ENCODE assay signal across 35 cellular contexts in the genomic region with DNA sequence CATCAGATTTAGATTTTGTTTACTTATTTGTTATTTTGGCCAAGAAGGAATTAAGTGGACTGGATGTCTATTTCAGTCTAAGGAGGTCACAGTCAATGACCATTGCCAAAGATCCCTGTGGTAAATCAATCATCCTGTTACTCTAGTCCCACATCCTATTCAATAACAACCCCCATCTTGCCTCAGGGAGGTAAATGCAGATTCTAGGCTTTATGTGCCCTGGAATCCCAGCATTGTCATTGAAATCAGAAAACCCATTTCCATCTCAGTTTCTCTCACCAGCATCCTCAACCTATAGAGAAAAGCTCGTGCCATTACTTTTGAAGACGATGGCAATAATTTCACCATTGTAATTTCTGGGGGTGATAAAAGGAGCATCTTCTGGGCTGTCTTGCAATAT.
"Had no signal": no experiment of that assay in that cellular context is flagged by ENCODE, and none has a peak within 500 bp of the region (broad histone marks: within the 10 kb centered on the region; RNA-seq: fewer than 3 reads in every experiment).

No MANE protein-coding gene starts in this region.

- H3K4me1 Mint-ChIP-seq: activated CD4-positive, alpha-beta memory T cell treated with anti-CD3 and anti-CD28 coated beads, Interleukin-2, amount 10 ng/mL, durations not matched to agents 7 days and 5 days; activated CD4-positive, alpha-beta T cell treated with anti-CD3 and anti-CD28 coated beads for 36 hours; activated CD4-positive, alpha-beta T cell treated with anti-CD3 and anti-CD28 coated beads, Interleukin-2, amount 10 ng/mL, durations not matched to agents 7 days and 5 days; activated CD8-positive, alpha-beta memory T cell treated with anti-CD3 and anti-CD28 coated beads, Interleukin-2, amount 10 ng/mL, durations not matched to agents 7 days and 5 days; activated naive CD8-positive, alpha-beta T cell treated with anti-CD3 and anti-CD28 coated beads for 36 hours; activated T-helper 17 cell treated with anti-CD3 and anti-CD28 coated beads, Interleukin-2, amount 50 U/mL, for 72 hours had no signal

- H3K27ac ChIP-seq: adrenal gland, body of pancreas, brain microvascular endothelial cell, breast epithelium, VCaP had no signal

- DNase-seq: activated CD4-positive, alpha-beta memory T cell treated with anti-CD3 and anti-CD28 coated beads, Interleukin-2, amount 10 ng/mL, durations not matched to agents 7 days and 5 days; activated CD4-positive, alpha-beta T cell treated with anti-CD3 and anti-CD28 coated beads for 1 hour; activated CD4-positive, alpha-beta T cell treated with anti-CD3 and anti-CD28 coated beads for 36 hours; activated CD4-positive, alpha-beta T cell treated with anti-CD3 and anti-CD28 coated beads for 48 hours; activated CD4-positive, alpha-beta T cell treated with anti-CD3 and anti-CD28 coated beads, Interleukin-2, amount 10 ng/mL, durations not matched to agents 7 days and 5 days; activated CD4-positive, alpha-beta T cell treated with anti-CD3 and anti-CD28 coated beads, Interleukin-2, amount 50 U/mL, for 48 hours; activated CD4-positive, CD25-positive, alpha-beta regulatory T cell; activated CD8-positive, alpha-beta memory T cell treated with anti-CD3 and anti-CD28 coated beads for 24 hours; activated CD8-positive, alpha-beta memory T cell treated with anti-CD3 and anti-CD28 coated beads, Interleukin-2, amount 10 ng/mL, durations not matched to agents 7 days and 5 days; activated CD8-positive, alpha-beta memory T cell treated with anti-CD3 and anti-CD28 coated beads, Interleukin-2, amount 50 U/mL, for 48 hours; activated CD8-positive, alpha-beta T cell treated with anti-CD3 and anti-CD28 coated beads, Interleukin-2, amount 10 ng/mL, durations not matched to agents 7 days and 5 days; activated effector memory CD4-positive, alpha-beta T cell treated with anti-CD3 and anti-CD28 coated beads, Interleukin-2, amount 50 U/mL, for 16 hours; activated gamma-delta T cell treated with Interleukin-2 at 50 U/mL for 16 hours; activated naive CD4-positive, alpha-beta T cell; activated naive CD4-positive, alpha-beta T cell treated with anti-CD3 and anti-CD28 coated beads for 36 hours; activated naive CD4-positive, alpha-beta T cell treated with anti-CD3 and anti-CD28 coated beads, Interleukin-2, amount 50 U/mL, for 16 hours; activated naive CD8-positive, alpha-beta T cell treated with anti-CD3 and anti-CD28 coated beads for 36 hours; activated T-cell treated with anti-CD3 and anti-CD28 coated beads, Interleukin-2, amount 50 U/mL, for 24 hours; activated T-cell treated with anti-CD3 and anti-CD28 coated beads, Interleukin-2, amount 50 U/mL, for 48 hours; adrenal gland; amniotic stem cell; aorta; body of pancreas; brain microvascular endothelial cell; central memory CD4-positive, alpha-beta T cell; T-helper 2 cell; T-helper 9 cell had no signal

- H3K27me3 ChIP-seq: adrenal gland, body of pancreas, brain microvascular endothelial cell, breast epithelium had no signal

- ATAC-seq: activated CD4-positive, alpha-beta T cell treated with anti-CD3 and anti-CD28 coated beads for 36 hours; activated CD4-positive, CD25-positive, alpha-beta regulatory T cell treated with anti-CD3 and anti-CD28 coated beads, Interleukin-2, amount 50 U/mL, for 24 hours; activated CD8-positive, alpha-beta memory T cell treated with anti-CD3 and anti-CD28 coated beads, Interleukin-2, amount 10 ng/mL, durations not matched to agents 7 days and 5 days; activated CD8-positive, alpha-beta T cell treated with anti-CD3 and anti-CD28 coated beads, Interleukin-2, amount 10 ng/mL, durations not matched to agents 7 days and 5 days; activated naive CD4-positive, alpha-beta T cell treated with anti-CD3 and anti-CD28 coated beads, Interleukin-2, amount 50 U/mL, for 72 hours; activated T-helper 17 cell treated with anti-CD3 and anti-CD28 coated beads, Interleukin-2, amount 50 U/mL, for 72 hours; body of pancreas had no signal

- H3K9me3 ChIP-seq: adrenal gland, body of pancreas, breast epithelium had no signal

- H3K36me3 Mint-ChIP-seq: activated CD8-positive, alpha-beta memory T cell treated with anti-CD3 and anti-CD28 coated beads, Interleukin-2, amount 10 ng/mL, durations not matched to agents 7 days and 5 days; activated naive CD8-positive, alpha-beta T cell treated with anti-CD3 and anti-CD28 coated beads for 36 hours had no signal

- H3K4me3 ChIP-seq: adrenal gland, body of pancreas, breast epithelium had no signal

- H3K4me3 Mint-ChIP-seq: activated CD4-positive, alpha-beta memory T cell treated with anti-CD3 and anti-CD28 coated beads, Interleukin-2, amount 10 ng/mL, durations not matched to agents 7 days and 5 days; activated CD4-positive, alpha-beta T cell treated with anti-CD3 and anti-CD28 coated beads for 36 hours; activated CD4-positive, alpha-beta T cell treated with anti-CD3 and anti-CD28 coated beads, Interleukin-2, amount 10 ng/mL, durations not matched to agents 7 days and 5 days; activated CD8-positive, alpha-beta memory T cell treated with anti-CD3 and anti-CD28 coated beads, Interleukin-2, amount 10 ng/mL, durations not matched to agents 7 days and 5 days; activated CD8-positive, alpha-beta T cell treated with anti-CD3 and anti-CD28 coated beads, Interleukin-2, amount 10 ng/mL, durations not matched to agents 7 days and 5 days; activated naive CD4-positive, alpha-beta T cell treated with anti-CD3 and anti-CD28 coated beads for 36 hours; activated naive CD8-positive, alpha-beta T cell treated with anti-CD3 and anti-CD28 coated beads for 36 hours; activated T-cell treated with anti-CD3 and anti-CD28 coated beads, Interleukin-2, amount 50 U/mL, for 24 hours; activated T-helper 1 cell treated with anti-CD3 and anti-CD28 coated beads, Interleukin-12 subunit alpha, Interleukin-12 subunit beta, Interleukin-2, Interleukin-4 antibody, amounts not matched to agents 30 ng/mL and 10 ng/mL and 1 ng/mL, durations not matched to agents 14 hours and 24 hours and 36 hours; activated T-helper 17 cell treated with anti-CD3 and anti-CD28 coated beads, Interleukin-2, amount 50 U/mL, for 72 hours; T-helper 1 cell treated with Interleukin-12 subunit alpha and Interleukin-12 subunit beta and Interleukin-4 antibody, amounts not matched to agents 30 μg/mL and 1 μg/mL, for 36 hours; T-helper 2 cell treated with Interferon-gamma antibody and Interleukin-4, amounts not matched to agents 5 μg/mL and 100 μg/mL, for 36 hours had no signal

- H3K27ac Mint-ChIP-seq: activated CD4-positive, alpha-beta memory T cell treated with anti-CD3 and anti-CD28 coated beads, Interleukin-2, amount 10 ng/mL, durations not matched to agents 7 days and 5 days; activated CD4-positive, alpha-beta T cell treated with anti-CD3 and anti-CD28 coated beads for 36 hours; activated CD4-positive, alpha-beta T cell treated with anti-CD3 and anti-CD28 coated beads, Interleukin-2, amount 10 ng/mL, durations not matched to agents 7 days and 5 days; activated CD8-positive, alpha-beta memory T cell treated with anti-CD3 and anti-CD28 coated beads, Interleukin-2, amount 10 ng/mL, durations not matched to agents 7 days and 5 days; activated CD8-positive, alpha-beta T cell treated with anti-CD3 and anti-CD28 coated beads, Interleukin-2, amount 10 ng/mL, durations not matched to agents 7 days and 5 days; activated naive CD4-positive, alpha-beta T cell treated with anti-CD3 and anti-CD28 coated beads for 36 hours; activated naive CD4-positive, alpha-beta T cell treated with anti-CD3 and anti-CD28 coated beads, Interleukin-2, amount 50 U/mL, for 72 hours; activated naive CD8-positive, alpha-beta T cell treated with anti-CD3 and anti-CD28 coated beads for 36 hours; activated T-cell treated with anti-CD3 and anti-CD28 coated beads, Interleukin-2, amount 50 U/mL, for 24 hours; activated T-helper 1 cell treated with anti-CD3 and anti-CD28 coated beads, Interleukin-12 subunit alpha, Interleukin-12 subunit beta, Interleukin-2, Interleukin-4 antibody, amounts not matched to agents 30 ng/mL and 10 ng/mL and 1 ng/mL, durations not matched to agents 14 hours and 24 hours and 36 hours; activated T-helper 17 cell treated with anti-CD3 and anti-CD28 coated beads, Interleukin-2, amount 50 U/mL, for 72 hours; T-helper 1 cell treated with Interleukin-12 subunit alpha and Interleukin-12 subunit beta and Interleukin-4 antibody, amounts not matched to agents 30 μg/mL and 1 μg/mL, for 36 hours; T-helper 2 cell treated with Interferon-gamma antibody and Interleukin-4, amounts not matched to agents 5 μg/mL and 100 μg/mL, for 36 hours had no signal

- H3K4me1 ChIP-seq: adrenal gland, body of pancreas, breast epithelium had no signal

- H3K36me3 ChIP-seq: adrenal gland, brain microvascular endothelial cell, breast epithelium had no signal
